9 cellular contexts compared by ENCODE assay signal in genomic region chr10:68647928-68648327, GRCh38.
DNase-seq lines count a peak whose midpoint lies in the region; ATAC-seq, FAIRE-seq and TF ChIP-seq lines count a peak whose summit lies in the region.
"Had no signal": no experiment of that assay in that cellular context is flagged by ENCODE, and none has a peak within 500 bp of the region (broad histone marks: within the 10 kb centered on the region; RNA-seq: fewer than 3 reads in every experiment).

No MANE protein-coding gene starts in this region.

- no peak for ATAC-seq in T-cell (replicated peaks in 1 of 4)
- no peak for ATAC-seq in GM19397 (IDR thresholded peaks at IDR 0.05; ENCODE audit: unreplicated experiment)

- H3K27me3 ChIP-seq in uterus: no peaks in the 10 kb centered on the region
- H3K27me3 ChIP-seq: testis had no signal

- POLR2A ChIA-PET in MCF 10A (lab: Yijun Ruan, JAX) (interaction anchor here (0.7 to 1.9 kb wide), 11 partner anchors 8 to 121 kb away, joined by 3 to 8 read pairs (median 3); partner anchors contain the start of genes CCAR1 and SLC25A16), GM10248 (lab: Yijun Ruan, JAX) (no interaction called here), T-cell (lab: Charles Lee) (interaction anchor here in 1 of 2 donors (0.6 kb wide), 1 partner anchor 10 kb away, joined by 4 read pairs; no protein-coding TSS in a partner anchor)

- H3K36me3 ChIP-seq in kidney (ENCODE audit: control insufficient read depth in 1 of 2, insufficient read depth in 2 of 2, low read length in 2 of 2) (no peaks in the 10 kb centered on the region), uterus (no peaks in the 10 kb centered on the region)

- CTCF ChIA-PET in MCF 10A (lab: Yijun Ruan, JAX) (interaction anchor here (0.9 kb wide), 1 partner anchor 99 kb away, joined by 3 read pairs; no protein-coding TSS in a partner anchor), GM10248 (lab: Yijun Ruan, JAX) (interaction anchor here (1.7 kb wide), 1 partner anchor 11 kb away, joined by 4 read pairs; no protein-coding TSS in a partner anchor), T-cell (lab: Charles Lee) (interaction anchor here in 1 of 2 donors (0.6 kb wide), 1 partner anchor 12 kb away, joined by 3 read pairs; no protein-coding TSS in a partner anchor)

- no peak overlapping the region for H3K9ac ChIP-seq in kidney (ENCODE audit: low read length in 2 of 2)

- H3K4me1 Mint-ChIP-seq in MCF 10A (ENCODE audit: insufficient read depth, unreplicated experiment): peaks cover 21% of the 10 kb centered on the region
- H3K4me1 Mint-ChIP-seq in T-cell: peaks cover 3 to 7% (median 3%) of the 10 kb centered on the region in 3 donors

- intact Hi-C loops in MCF 10A (cut with micrococcal nuclease) (loop anchor here (10.0 kb wide), 1 partner anchor 247 kb away; no protein-coding TSS in a partner anchor), kidney (cut with DNase I) (no loop called here), uterus (cut with DNase I; ENCODE audit: low total_unique reads) (no loop called here)

- H3K27ac ChIP-seq in kidney (ENCODE audit: low read depth in 2 of 2, low read length in 2 of 2) (peak overlapping the region in 1 of 2 donors; percentile 41), uterus (peak overlapping the region; percentile 21 to 67)

- peak overlapping the region; percentile 2 for H3K4me3 Mint-ChIP-seq in MCF 10A (ENCODE audit: unreplicated experiment)
- H3K4me3 Mint-ChIP-seq in T-cell: no peak overlapping the region

- peak; percentile 54 for FAIRE-seq in kidney (lab: Jason Lieb, UNC)

- H3K9me3 Mint-ChIP-seq in MCF 10A (ENCODE audit: unreplicated experiment): no peaks in the 10 kb centered on the region
- H3K9me3 Mint-ChIP-seq in T-cell: no peaks in the 10 kb centered on the region

- H3K4me3 ChIP-seq in kidney (ENCODE audit: low read length in 2 of 2) (no peak overlapping the region), uterus (no peak overlapping the region)
- H3K4me3 ChIP-seq: testis had no signal

- BruUV-seq in MCF 10A (replicated peaks; lab: Mats Ljungman, UMichigan): no TSS peak

- DNase-seq in HPDE6-E6E7 (ENCODE audit: extremely low spot score) (peak; percentile 61), MCF 10A (ENCODE audit: unreplicated experiment) (peak; percentile 72), kidney (no peak), uterus (no peak), GM10248 (ENCODE audit: extremely low spot score) (no peak), T-cell (no peak)
- DNase-seq: stimulated activated CD4-positive, alpha-beta T cell treated with anti-CD3 and anti-CD28 coated beads, Interleukin-2, amount 100 ng/mL, for 24 hours; testis had no signal

- H3K27ac Mint-ChIP-seq in MCF 10A (ENCODE audit: low read depth, unreplicated experiment) (peak overlapping the region; percentile 93), T-cell (no peak overlapping the region)

- no peaks in the 10 kb centered on the region for H3K4me1 ChIP-seq in kidney (ENCODE audit: control insufficient read depth in 1 of 2, insufficient read depth in 1 of 2, low read depth in 1 of 2, low read length in 2 of 2)
- H3K4me1 ChIP-seq in uterus: no peaks in the 10 kb centered on the region
- H3K4me1 ChIP-seq: testis had no signal

- H3K36me3 Mint-ChIP-seq in MCF 10A (ENCODE audit: insufficient read depth, unreplicated experiment) (no peaks in the 10 kb centered on the region), T-cell (peaks cover 37% of the 10 kb centered on the region)

- TF ChIP-seq CTCF in MCF 10A (IDR thresholded peaks at IDR 0.05; ENCODE audit: unreplicated experiment): no peak
- TF ChIP-seq CTCF in kidney (IDR thresholded peaks at IDR 0.05; ENCODE audit: borderline replicate concordance, extremely low read depth, insufficient read depth): no peak
- TF ChIP-seq CTCF in uterus (IDR thresholded peaks at IDR 0.05): no peak
- TF ChIP-seq CTCF in GM10248 (IDR thresholded peaks at IDR 0.05; ENCODE audit: control extremely low read depth, extremely low read depth, low read depth, missing control alignments): no peak

- H3K9me3 ChIP-seq in kidney (ENCODE audit: control insufficient read depth in 1 of 2, low read length in 2 of 2): no peaks in the 10 kb centered on the region
- no peaks in the 10 kb centered on the region for H3K9me3 ChIP-seq in uterus
- H3K9me3 ChIP-seq: testis had no signal

- H3K27me3 Mint-ChIP-seq in MCF 10A (ENCODE audit: insufficient read depth, unreplicated experiment): no peaks in the 10 kb centered on the region
- H3K27me3 Mint-ChIP-seq in T-cell: no peaks in the 10 kb centered on the region

- no peak for TF ChIP-seq POLR2A in uterus (IDR thresholded peaks at IDR 0.05)

Comparison
In these comparisons a context has a peak if more than half of its experiments do, and no peak if none do; other contexts are left out.
1. DNase-seq: peak in HPDE6-E6E7 (single experiment) and MCF 10A (single experiment); none in kidney (single experiment), uterus (0 of 2), GM10248 (single experiment) and T-cell (0 of 34).